15 cellular contexts compared by ENCODE assay signal in the genomic region with DNA sequence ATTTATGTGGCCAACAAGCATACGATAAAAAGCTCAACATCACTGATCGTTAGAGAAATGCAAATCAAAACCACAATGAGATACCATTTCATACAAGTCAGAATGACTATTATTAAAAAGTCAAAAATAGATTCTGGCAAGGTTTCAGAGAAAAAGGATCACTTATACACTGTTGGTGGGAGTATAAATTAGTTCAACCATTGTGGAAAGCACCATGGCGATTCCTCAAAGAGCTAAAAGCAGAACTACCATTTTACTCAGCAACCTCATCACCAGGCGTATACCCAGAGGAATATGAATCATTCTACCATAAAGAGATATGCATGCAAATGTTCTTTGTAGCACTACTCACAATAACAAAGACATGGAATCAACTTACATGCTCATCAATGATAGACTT.
DNase-seq lines count a peak whose midpoint lies in the region; ATAC-seq and TF ChIP-seq lines count a peak whose summit lies in the region.
"Had no signal": no experiment of that assay in that cellular context is flagged by ENCODE, and none has a peak within 500 bp of the region (broad histone marks: within the 10 kb centered on the region; RNA-seq: fewer than 3 reads in every experiment).

No MANE protein-coding gene starts in this region.

- no peaks in the 10 kb centered on the region for H3K79me2 ChIP-seq in DOHH2 (ENCODE audit: control insufficient read depth, low read length)
- H3K79me2 ChIP-seq: hepatocyte had no signal

- ATAC-seq in GM19351 (IDR thresholded peaks at IDR 0.05; ENCODE audit: unreplicated experiment) (peak; percentile 75), HG02884 (IDR thresholded peaks at IDR 0.05; ENCODE audit: unreplicated experiment) (peak; percentile 79), HG03558 (IDR thresholded peaks at IDR 0.05; ENCODE audit: extremely low read depth, unreplicated experiment) (peak; percentile 74)
- ATAC-seq: T-cell, WTC11 had no signal

- H3K4me3 ChIP-seq in DOHH2 (ENCODE audit: low read length): no peak overlapping the region
- H3K4me3 ChIP-seq: hepatocyte had no signal

- H3K4me1 ChIP-seq in DOHH2 (ENCODE audit: control insufficient read depth, low read length): peaks cover 12% of the 10 kb centered on the region

- DNase-seq in HUDEP-2 (lab: John Stamatoyannopoulos, UW; ENCODE audit: unreplicated experiment in 76 of 76): no peak
- DNase-seq in iPS-NIHi11 (ENCODE audit: low spot score): no peak
- DNase-seq in stimulated activated CD4-positive, alpha-beta T cell treated with anti-CD3 and anti-CD28 coated beads, Interleukin-4, amount 100 ng/mL, for 24 hours: no peak
- no peak for DNase-seq in NCI-H345 treated with DMSO at 0.1 percent for 48 hours (lab: John Stamatoyannopoulos, UW; ENCODE audit: unreplicated experiment)
- DNase-seq: activated naive CD4-positive, alpha-beta T cell treated with Interleukin-2 at 50 U/mL for 16 hours; GF-D8; NCI-H1436 treated with DMSO at 0.1 percent for 48 hours; NCI-H510A; T-cell had no signal

- no peaks in the 10 kb centered on the region for H3F3A ChIP-seq in DOHH2 (ENCODE audit: control insufficient read depth, insufficient read depth)

- H3K27me3 ChIP-seq in DOHH2 (ENCODE audit: control insufficient read depth, low read length): no peaks in the 10 kb centered on the region
- H3K27me3 ChIP-seq: hepatocyte had no signal

- H3K36me3 ChIP-seq in DOHH2 (ENCODE audit: control insufficient read depth, low read length): no peaks in the 10 kb centered on the region

- H3K9me2 ChIP-seq in DOHH2 (replicated peaks; ENCODE audit: control insufficient read depth, low read length): no peaks in the 10 kb centered on the region

- no peaks in the 10 kb centered on the region for H3K9me3 ChIP-seq in DOHH2 (ENCODE audit: control insufficient read depth, insufficient read depth, low read length)

- H3K27ac ChIP-seq in DOHH2 (ENCODE audit: low read depth, low read length): no peak overlapping the region
- H3K27ac ChIP-seq: hepatocyte had no signal

- H3K4me2 ChIP-seq in DOHH2 (ENCODE audit: low read length): 0 out of 2 replicates have a peak overlapping the region, but pooled peaks have one; percentile 21
- H3K4me2 ChIP-seq: hepatocyte had no signal

- H4K20me1 ChIP-seq in DOHH2 (ENCODE audit: control insufficient read depth, insufficient read depth, low read depth, low read length): no peaks in the 10 kb centered on the region

- no peak for TF ChIP-seq CTCF in DOHH2 (IDR thresholded peaks at IDR 0.05; ENCODE audit: low read depth, low read length, poor library complexity, severe bottlenecking)
